Comparison of ENCODE assay signal across 1 cellular context in the genomic region with DNA sequence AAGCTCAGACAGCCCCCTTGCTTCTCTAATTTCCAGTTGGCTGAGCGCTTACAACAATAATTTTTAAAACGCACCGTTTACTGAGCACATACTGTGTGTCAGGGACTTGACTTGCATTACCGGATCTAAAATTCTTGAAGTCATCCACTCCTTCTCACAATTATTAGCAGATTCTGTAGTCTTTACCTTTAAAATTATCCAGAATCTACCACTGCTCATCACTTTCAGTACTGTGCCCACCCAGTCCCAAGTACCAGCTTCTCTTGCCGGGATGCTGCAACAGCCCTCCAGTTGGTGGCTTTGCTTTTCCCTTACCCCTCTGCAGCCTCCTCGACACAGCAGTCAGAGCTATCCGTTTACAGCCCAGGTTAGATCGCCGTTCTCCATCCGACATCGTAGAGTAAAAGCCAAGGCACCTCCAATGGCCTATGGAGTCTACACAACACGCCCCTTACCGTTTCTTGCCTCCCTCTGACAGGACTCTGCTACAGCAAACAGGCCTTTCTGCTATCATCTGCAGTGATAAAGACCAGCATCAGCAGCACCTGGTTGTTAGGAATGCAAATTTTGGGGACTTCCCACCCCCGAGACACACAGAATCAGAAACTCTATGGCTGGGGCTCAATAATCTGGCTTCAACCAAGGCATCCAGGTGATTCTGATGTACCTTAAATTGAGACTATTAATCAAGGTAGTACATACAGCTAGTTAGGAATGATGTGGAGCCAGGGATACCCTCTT.
TF ChIP-seq lines count a peak whose summit lies in the region.

No MANE protein-coding gene starts in this region.

TF ChIP-seq in GM12878, 131 proteins besides CTCF, POLR2A, EP300 and RAD21 (continued from another document):
- TF ChIP-seq, protein P1, sequence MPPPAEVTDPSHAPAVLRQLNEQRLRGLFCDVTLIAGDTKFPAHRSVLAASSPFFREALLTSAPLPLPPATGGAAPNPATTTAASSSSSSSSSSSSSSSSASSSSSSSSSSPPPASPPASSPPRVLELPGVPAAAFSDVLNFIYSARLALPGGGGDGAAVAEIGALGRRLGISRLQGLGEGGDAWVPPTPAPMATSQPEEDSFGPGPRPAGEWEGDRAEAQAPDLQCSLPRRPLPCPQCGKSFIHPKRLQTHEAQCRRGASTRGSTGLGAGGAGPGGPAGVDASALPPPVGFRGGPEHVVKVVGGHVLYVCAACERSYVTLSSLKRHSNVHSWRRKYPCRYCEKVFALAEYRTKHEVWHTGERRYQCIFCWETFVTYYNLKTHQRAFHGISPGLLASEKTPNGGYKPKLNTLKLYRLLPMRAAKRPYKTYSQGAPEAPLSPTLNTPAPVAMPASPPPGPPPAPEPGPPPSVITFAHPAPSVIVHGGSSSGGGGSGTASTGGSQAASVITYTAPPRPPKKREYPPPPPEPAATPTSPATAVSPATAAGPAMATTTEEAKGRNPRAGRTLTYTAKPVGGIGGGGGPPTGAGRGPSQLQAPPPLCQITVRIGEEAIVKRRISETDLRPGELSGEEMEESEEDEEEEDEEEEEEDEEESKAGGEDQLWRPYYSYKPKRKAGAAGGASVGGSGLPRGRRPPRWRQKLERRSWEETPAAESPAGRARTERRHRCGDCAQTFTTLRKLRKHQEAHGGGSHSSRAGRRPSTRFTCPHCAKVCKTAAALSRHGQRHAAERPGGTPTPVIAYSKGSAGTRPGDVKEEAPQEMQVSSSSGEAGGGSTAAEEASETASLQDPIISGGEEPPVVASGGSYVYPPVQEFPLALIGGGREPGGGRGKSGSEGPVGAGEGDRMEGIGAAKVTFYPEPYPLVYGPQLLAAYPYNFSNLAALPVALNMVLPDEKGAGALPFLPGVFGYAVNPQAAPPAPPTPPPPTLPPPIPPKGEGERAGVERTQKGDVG (CRISPR knock-in tag; IDR thresholded peaks at IDR 0.05) = no peak
- no peak for TF ChIP-seq HDAC6 (IDR thresholded peaks at IDR 0.05; ENCODE audit: unreplicated experiment)
- TF ChIP-seq IKZF1 (conservative IDR thresholded peaks at IDR 0.05) = no peak
- TF ChIP-seq ETV6 (conservative IDR thresholded peaks at IDR 0.05 in 1 of 2, IDR thresholded peaks at IDR 0.05 in 1 of 2; ENCODE audit: borderline replicate concordance in 1 of 2, low read depth in 1 of 2) = no peak
- TF ChIP-seq NRF1 (conservative IDR thresholded peaks at IDR 0.05; ENCODE audit: low read depth, low read length) = no peak
TF ChIP-seq in GM12878: peak in this region for 0.
